25 cellular contexts compared by ENCODE assay signal in the genomic region with DNA sequence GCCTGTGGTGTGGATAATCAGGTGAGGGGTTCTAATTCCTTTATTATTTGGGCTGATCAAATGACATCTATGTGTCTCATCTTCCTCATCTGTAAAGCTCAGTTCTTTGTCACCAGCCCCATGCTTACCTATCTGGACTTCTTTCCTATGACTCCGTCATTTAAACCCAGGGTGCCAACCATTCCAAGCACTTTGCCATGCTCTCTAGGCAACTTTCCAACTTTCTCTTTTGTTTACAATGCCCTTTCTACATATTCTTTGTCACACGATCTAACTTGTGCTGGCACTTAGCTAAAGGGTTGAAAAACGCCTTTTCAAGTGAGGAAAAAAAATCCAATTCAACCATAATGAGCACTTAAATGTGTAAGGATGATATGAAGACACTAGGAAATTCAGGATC. TPM values are rescaled to one million over a fixed set of nuclear protein-coding genes. Genes with fewer than 3 reads are reported as not detected.
DNase-seq lines count a peak whose midpoint lies in the region; ATAC-seq and TF ChIP-seq lines count a peak whose summit lies in the region.
"Had no signal": no experiment of that assay in that cellular context is flagged by ENCODE, and none has a peak within 500 bp of the region (broad histone marks: within the 10 kb centered on the region; RNA-seq: fewer than 3 reads in every experiment).

No MANE protein-coding gene starts in this region.

- H3K27ac ChIP-seq in upper lobe of right lung: no peak overlapping the region
- H3K27ac ChIP-seq: 22Rv1, psoas muscle, transverse colon had no signal

- no peaks in the 10 kb centered on the region for H3K9me3 ChIP-seq in upper lobe of right lung
- H3K9me3 ChIP-seq: psoas muscle, transverse colon had no signal

- intact Hi-C loops in upper lobe of right lung (cut with DNase I): no loop called here

- H3K4me3 ChIP-seq in upper lobe of right lung: no peak overlapping the region
- H3K4me3 ChIP-seq: psoas muscle, transverse colon had no signal

- peak; percentile 5 for DNase-seq in NCI-H1092 treated with DMSO at 0.1 percent for 48 hours (lab: John Stamatoyannopoulos, UW)
- DNase-seq in NCI-H1092 (lab: John Stamatoyannopoulos, UW): no peak
- DNase-seq in NCI-H2196 (lab: John Stamatoyannopoulos, UW; ENCODE audit: unreplicated experiment): peak; percentile 63
- DNase-seq in left lobe of liver (ENCODE audit: low spot score): no peak
- DNase-seq in upper lobe of right lung: no peak
- DNase-seq: activated CD4-positive, alpha-beta memory T cell treated with anti-CD3 and anti-CD28 coated beads, Interleukin-2, amount 10 ng/mL, durations not matched to agents 7 days and 5 days; activated CD4-positive, CD25-positive, alpha-beta regulatory T cell treated with anti-CD3 and anti-CD28 coated beads, Interleukin-2, amount 50 U/mL, for 72 hours; activated CD8-positive, alpha-beta memory T cell treated with anti-CD3 and anti-CD28 coated beads, Interleukin-2, amount 50 U/mL, for 4 hours; activated naive CD4-positive, alpha-beta T cell treated with Interleukin-2 at 50 U/mL for 16 hours; dermis blood vessel endothelial cell; left ventricle myocardium superior; NCI-H1417; NCI-H2171; NCI-H526; psoas muscle; SIG-M5; stimulated activated CD4-positive, alpha-beta T cell treated with anti-CD3 and anti-CD28 coated beads, Interleukin-15, amount 100 ng/mL, for 24 hours; stimulated activated CD4-positive, alpha-beta T cell treated with anti-CD3 and anti-CD28 coated beads, Interleukin-4, amount 100 ng/mL, for 4 hours; transverse colon had no signal

- no peaks in the 10 kb centered on the region for H3K36me3 ChIP-seq in upper lobe of right lung
- H3K36me3 ChIP-seq: transverse colon had no signal

- TF ChIP-seq CTCF in upper lobe of right lung (IDR thresholded peaks at IDR 0.05): no peak

- H3K27me3 ChIP-seq in upper lobe of right lung: no peaks in the 10 kb centered on the region
- H3K27me3 ChIP-seq: transverse colon had no signal

- peaks cover 6% of the 10 kb centered on the region for H3K4me1 ChIP-seq in upper lobe of right lung

- ATAC-seq in left lobe of liver: peak; percentile 59
- ATAC-seq in upper lobe of right lung: peak; percentile 40
- ATAC-seq in GM21786 (IDR thresholded peaks at IDR 0.05; ENCODE audit: unreplicated experiment): no peak
- no peak for ATAC-seq in GM18909 (IDR thresholded peaks at IDR 0.05; ENCODE audit: poor library complexity, unreplicated experiment)
- no peak for ATAC-seq in HG03039 (IDR thresholded peaks at IDR 0.05; ENCODE audit: unreplicated experiment)
- ATAC-seq: esophagus mucosa, left ventricle myocardium superior, Panc1, psoas muscle had no signal

RNA-seq across cellular contexts. Expression of gene EXPH5, which starts 27.9 kb away (rescaled TPM):
- 12.8 TPM for total RNA-seq in left lobe of liver
- 30.8 TPM for total RNA-seq in upper lobe of right lung

Comparison
In these comparisons a context has a peak if more than half of its experiments do, and no peak if none do; other contexts are left out.
1. DNase-seq: peak in NCI-H1092 treated with DMSO at 0.1 percent for 48 hours (single experiment) and NCI-H2196 (single experiment); none in NCI-H1092 (single experiment), left lobe of liver (single experiment) and upper lobe of right lung (single experiment).
2. ATAC-seq: peak in left lobe of liver (single experiment) and upper lobe of right lung (single experiment); none in GM21786 (single experiment), GM18909 (single experiment) and HG03039 (single experiment).